In the genomic region with DNA sequence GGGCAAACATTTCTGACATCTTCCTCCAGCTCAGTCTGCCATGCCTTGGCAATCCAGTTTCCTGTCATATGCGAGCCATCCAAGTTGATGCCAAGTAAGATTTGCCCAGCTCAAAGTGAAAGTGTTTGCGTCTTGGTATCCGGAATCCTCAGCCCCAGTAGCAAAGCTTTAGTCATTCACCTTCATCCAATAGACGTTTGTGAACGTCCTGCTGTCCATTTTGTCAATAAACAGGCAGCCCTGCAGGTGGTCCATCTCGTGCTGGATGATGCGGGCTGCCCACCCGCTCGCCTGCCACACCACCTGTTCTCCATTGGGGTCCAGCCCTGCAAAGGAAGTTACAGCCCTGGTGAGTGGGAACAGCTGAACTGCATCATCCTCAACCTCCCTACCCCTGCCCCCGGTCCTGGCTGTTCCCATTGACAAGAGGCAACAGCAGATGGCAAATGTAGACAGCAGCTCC, we compare ENCODE assay signal across 9 cellular contexts. TPM values are rescaled to one million over a fixed set of nuclear protein-coding genes. Genes with fewer than 3 reads are reported as not detected.
DNase-seq lines count a peak whose midpoint lies in the region; ATAC-seq, FAIRE-seq and TF ChIP-seq lines count a peak whose summit lies in the region.
"Had no signal": no experiment of that assay in that cellular context is flagged by ENCODE, and none has a peak within 500 bp of the region (broad histone marks: within the 10 kb centered on the region; RNA-seq: fewer than 3 reads in every experiment).

No MANE protein-coding gene starts in this region.

- H3K27ac Mint-ChIP-seq in CD4-positive, alpha-beta memory T cell, result peak overlapping the region in 6 of 7 donors; percentile 37 to 90 (median 80)
- peak overlapping the region in 2 of 6 donors; percentile 39 to 53 for H3K27ac Mint-ChIP-seq in naive B cell

- H2AFZ ChIP-seq in Karpas-422 (ENCODE audit: low read length) (no peak overlapping the region), GM12878 (ENCODE audit: control insufficient read depth, low read depth, low read length) (no peak overlapping the region)

- intact Hi-C loops in CD4-positive, alpha-beta memory T cell (cut with micrococcal nuclease), result no loop called here
- intact Hi-C loops in GM12878 (cut with micrococcal nuclease; ENCODE audit: unreplicated experiment), result no loop called here

- no peak for TF ChIP-seq RAD21 in GM12878 (IDR thresholded peaks at IDR 0.05; ENCODE audit: insufficient read depth, low read depth, low read length)

- ATAC-seq in GM12878, result no peak
- ATAC-seq in naive B cell (ENCODE audit: low read depth in 2 of 2), result no peak
- no peak for ATAC-seq in GM21825 (IDR thresholded peaks at IDR 0.05; ENCODE audit: unreplicated experiment)

- TF ChIP-seq EP300 in GM12878 (IDR thresholded peaks at IDR 0.05; ENCODE audit: borderline replicate concordance in 1 of 2, control insufficient read depth in 1 of 2, low read depth in 2 of 2, low read length in 2 of 2), result no peak

- peaks cover 49% of the 10 kb centered on the region for H3K4me1 ChIP-seq in CD4-positive, alpha-beta memory T cell (ENCODE audit: insufficient read depth, low read length)
- H3K4me1 ChIP-seq in Karpas-422 (ENCODE audit: low read length) (peaks cover 45% of the 10 kb centered on the region), GM12878 (ENCODE audit: control insufficient read depth, insufficient read depth, low read length) (peaks cover 10% of the 10 kb centered on the region)

- no peaks in the 10 kb centered on the region for H3K9me2 ChIP-seq in Karpas-422 (replicated peaks; ENCODE audit: insufficient read depth, low read length)

- H3K27ac ChIP-seq in CD4-positive, alpha-beta memory T cell (ENCODE audit: low read depth, low read length), result no peak overlapping the region
- H3K27ac ChIP-seq in Karpas-422 (ENCODE audit: low read length) (no peak overlapping the region), GM12878 (ENCODE audit: control insufficient read depth, insufficient read depth) (0 out of 2 replicates have a peak overlapping the region, but pooled peaks have one; percentile 18)

- no peaks in the 10 kb centered on the region for H3K27me3 Mint-ChIP-seq in CD4-positive, alpha-beta memory T cell
- H3K27me3 Mint-ChIP-seq in naive B cell, result no peaks in the 10 kb centered on the region

- no peaks in the 10 kb centered on the region for H3K9me3 ChIP-seq in CD4-positive, alpha-beta memory T cell (ENCODE audit: control insufficient read depth in 1 of 2, low read length in 2 of 2)
- H3K9me3 ChIP-seq in Karpas-422 (ENCODE audit: low read length) (no peaks in the 10 kb centered on the region), GM12878 (replicated peaks; ENCODE audit: control insufficient read depth, insufficient read depth, low read length) (no peaks in the 10 kb centered on the region)
- H3K9me3 ChIP-seq: Peyer's patch had no signal

- no peaks in the 10 kb centered on the region for H3K9me3 Mint-ChIP-seq in CD4-positive, alpha-beta memory T cell
- H3K9me3 Mint-ChIP-seq in naive B cell, result no peaks in the 10 kb centered on the region

- POLR2A ChIA-PET in CD4-positive, alpha-beta memory T cell (lab: Charles Lee; ENCODE audit: partially characterized antibody), result interaction anchor here (1.0 to 6.3 kb wide), 8 partner anchors 10 to 200 kb away, joined by 3 to 116 read pairs (median 7); a partner anchor contains a TSS
- POLR2A ChIA-PET in GM12878 (lab: Charles Lee) (interaction anchor here (1.4 to 6.6 kb wide), 2 partner anchors 11 to 52 kb away, joined by 3 to 42 read pairs; a partner anchor contains a TSS), HEK293T (lab: Yijun Ruan, JAX) (interaction anchor here (1.0 to 1.7 kb wide), 5 partner anchors 10 to 19 kb away, joined by 3 to 5 read pairs (median 3); a partner anchor contains a TSS)

- RAD21 ChIA-PET in GM12878 (lab: Charles Lee; ENCODE audit: unreplicated experiment), result no interaction called here

- peak overlapping the region in 1 of 2 donors; percentile 73 for H3K4me3 ChIP-seq in CD4-positive, alpha-beta memory T cell (ENCODE audit: low read length in 2 of 2)
- H3K4me3 ChIP-seq in Karpas-422 (ENCODE audit: low read length) (peak overlapping the region; percentile 83), GM12878 (peak overlapping the region; percentile 89)

- TF ChIP-seq POLR2A in GM12878 (IDR thresholded peaks at IDR 0.05; ENCODE audit: low read depth, low read length), result no peak

- H3K36me3 Mint-ChIP-seq in CD4-positive, alpha-beta memory T cell, result peaks cover 5 to 37% of the 10 kb centered on the region in 2 donors
- no peaks in the 10 kb centered on the region for H3K36me3 Mint-ChIP-seq in naive B cell

- peaks cover 32% of the 10 kb centered on the region for H3K36me3 ChIP-seq in CD4-positive, alpha-beta memory T cell (ENCODE audit: insufficient read depth, low read length)
- H3K36me3 ChIP-seq in Karpas-422 (ENCODE audit: insufficient read depth, low read length) (peaks cover 17% of the 10 kb centered on the region; the same call in 1 of the 2 replicates), GM12878 (ENCODE audit: control insufficient read depth in 2 of 2, insufficient read depth in 2 of 2, low read length in 1 of 2) (peaks cover 13 to 29% of the 10 kb centered on the region in 2 experiments)

- H3K4me2 ChIP-seq in Karpas-422 (ENCODE audit: low read depth, low read length, poor library complexity, severe bottlenecking), result peak overlapping the region; percentile 85
- H3K4me2 ChIP-seq in GM12878 (ENCODE audit: control insufficient read depth, insufficient read depth), result peak overlapping the region; percentile 74

- SMC1A ChIA-PET in GM12878 (lab: Charles Lee; ENCODE audit: uncharacterized antibody, unreplicated experiment), result interaction anchor here (1.3 to 1.9 kb wide), 2 partner anchors 11 to 17 kb away, joined by 4 read pairs; no protein-coding TSS in a partner anchor

- in situ Hi-C loops in GM12878 (cut with MboI), result no loop called here

- no peak for TF ChIP-seq CTCF in GM12878 (IDR thresholded peaks at IDR 0.05 in 2 of 3, conservative IDR thresholded peaks at IDR 0.05 in 1 of 3; ENCODE audit: control insufficient read depth in 2 of 3, extremely low read depth in 1 of 3, insufficient read depth in 1 of 3, low read depth in 3 of 3, low read length in 3 of 3)

- CTCF ChIA-PET in CD4-positive, alpha-beta memory T cell (lab: Charles Lee; ENCODE audit: partially characterized antibody), result interaction anchor here (1.5 to 2.2 kb wide), 3 partner anchors 10 to 17 kb away, joined by 3 to 9 read pairs (median 6); a partner anchor contains a TSS
- CTCF ChIA-PET in GM12878 (lab: Yijun Ruan, JAX), result interaction anchor here (1.1 to 2.3 kb wide), 4 partner anchors 10 to 67 kb away, joined by 3 to 9 read pairs (median 7); a partner anchor contains a TSS
- CTCF ChIA-PET in HEK293T (lab: Yijun Ruan, JAX), result interaction anchor here (0.9 kb wide), 1 partner anchor 69 kb away, joined by 3 read pairs; no protein-coding TSS in a partner anchor

- under 1% methylated on average over 10 of the region's 10 CpGs for WGBS in GM12878 (ENCODE audit: insufficient coverage, insufficient replicate concordance, low lambda C conversion rate, missing lambda C conversion rate)

- H3K9ac ChIP-seq in Karpas-422 (ENCODE audit: low read length) (peak overlapping the region; percentile 94), GM12878 (ENCODE audit: control insufficient read depth, insufficient read depth, low read length) (peak overlapping the region; percentile 88)

- H3K27me3 ChIP-seq in CD4-positive, alpha-beta memory T cell (ENCODE audit: insufficient read depth, low read length), result no peaks in the 10 kb centered on the region
- no peaks in the 10 kb centered on the region for H3K27me3 ChIP-seq in Karpas-422 (ENCODE audit: low read length)
- no peaks in the 10 kb centered on the region for H3K27me3 ChIP-seq in GM12878 (replicated peaks in 1 of 2; ENCODE audit: control insufficient read depth in 2 of 2, insufficient read depth in 2 of 2, low read length in 1 of 2)
- H3K27me3 ChIP-seq: Peyer's patch had no signal

- BruUV-seq in GM12878 (replicated peaks; lab: Mats Ljungman, UMichigan), result no TSS peak

- H3K4me1 Mint-ChIP-seq in CD4-positive, alpha-beta memory T cell, result peaks cover 25 to 53% (median 39%) of the 10 kb centered on the region in 4 donors
- H3K4me1 Mint-ChIP-seq in naive B cell, result peaks cover 22 to 37% (median 29%) of the 10 kb centered on the region in 3 donors

- DNase-seq in CD4-positive, alpha-beta memory T cell, result no peak
- DNase-seq in Karpas-422, result peak; percentile 48
- no peak for DNase-seq in GM12878 (ENCODE audit: low read depth, low spot score)
- no peak for DNase-seq in naive B cell
- DNase-seq in NCI-H2171 treated with DMSO at 0.1 percent for 48 hours (lab: John Stamatoyannopoulos, UW), result no peak
- DNase-seq in HEK293T (ENCODE audit: extremely low spot score), result no peak
- no peak for DNase-seq in GM19240 (ENCODE audit: insufficient read length, low spot score)

- FAIRE-seq in GM12878 (lab: Jason Lieb, UNC), result no peak

- H4K20me1 ChIP-seq in Karpas-422 (ENCODE audit: insufficient read depth, low read depth, low read length) (peaks cover 42% of the 10 kb centered on the region), GM12878 (ENCODE audit: control insufficient read depth, insufficient read depth) (peaks cover 8% of the 10 kb centered on the region; the same call in 1 of the 2 replicates)

- peak overlapping the region; percentile 75 to 87 (median 80) for H3K4me3 Mint-ChIP-seq in CD4-positive, alpha-beta memory T cell
- H3K4me3 Mint-ChIP-seq in naive B cell, result peak overlapping the region; percentile 66 to 92 (median 80)

- H3K79me2 ChIP-seq in Karpas-422 (ENCODE audit: low read length) (peaks cover 74% of the 10 kb centered on the region), GM12878 (ENCODE audit: control insufficient read depth, insufficient read depth, low read length) (peaks cover 58% of the 10 kb centered on the region)

RNA-seq across cellular contexts. Expression of a gene that starts 1.5 kb away (rescaled TPM):
- total RNA-seq in CD4-positive, alpha-beta memory T cell, result 10 to 100 TPM; 11.8 TPM
- 10 to 100 TPM; 12.6 to 18.0 TPM for polyA plus RNA-seq in CD4-positive, alpha-beta memory T cell
- total RNA-seq in Karpas-422 (2014; rRNA removed; shearing (Covaris generic); ENCODE audit: low replicate concordance), result 13.5 and 53.9 TPM in 2 replicates
- total RNA-seq in GM12878 (2013; cell fraction: nucleolus; rRNA removed), result 9.9 and 10.2 TPM in 2 replicates
- total RNA-seq in GM12878 (2014; rRNA removed), result 32.5 and 42.0 TPM in 2 replicates
- 2.4 and 3.0 TPM in 2 replicates for total RNA-seq in GM12878 (2014; rRNA removed; fragmentation: Illumina TruSeq; extraction: Trizol)
- 25.8 and 28.7 TPM in 2 replicates for total RNA-seq in GM12878 (2021)
- polyA plus RNA-seq in GM12878 (2011; ENCODE audit: low read depth), result 5.3 TPM
- 1.4 and 4.6 TPM in 2 replicates for polyA plus RNA-seq in GM12878 (2011; rRNA removed)
- 8.8 and 15.5 TPM in 2 replicates for polyA plus RNA-seq in GM12878 (2011; cell fraction: cytosol; rRNA removed)
- polyA plus RNA-seq in GM12878 (2011; cell fraction: nucleus; rRNA removed), result 9.9 and 10.9 TPM in 2 replicates
- 8.2 and 10.7 TPM in 2 replicates for polyA plus RNA-seq in GM12878 (2012)
- 1.9 and 2.4 TPM in 2 replicates for polyA plus RNA-seq in GM12878 (2014; fragmentation: Illumina TruSeq; extraction: Trizol)
- under 1 TPM; 0.13 to 0.37 TPM for polyA plus RNA-seq in GM12878 (2014; fragmentation: Nextera tagmentation; extraction: Ambion mirVana)
- polyA plus RNA-seq in GM12878 (2014; rRNA removed), result 30.1 and 37.6 TPM in 2 replicates
- polyA plus RNA-seq in GM12878 (2016; fragmentation: Nextera tagmentation; extraction: Ambion mirVana), result 10 to 100 TPM; 38.5 to 44.1 TPM
- 3.1 and 4.0 TPM in 2 replicates for polyA minus RNA-seq in GM12878 (2011; rRNA and poly(A)+ RNA removed)
- polyA minus RNA-seq in GM12878 (2011; cell fraction: cytosol; rRNA and poly(A)+ RNA removed), result 1.1 and 5.7 TPM in 2 replicates
- 2.4 and 5.4 TPM in 2 replicates for polyA minus RNA-seq in GM12878 (2011; cell fraction: nucleus; rRNA and poly(A)+ RNA removed)
- polyA plus RNA-seq in naive B cell (ENCODE audit: low read depth in 6 of 6), result 10 to 100 TPM in 3 of 6 donors, 1 to 10 TPM in 3; 8.7 to 16.0 (median 11.1) TPM

RNA-seq across cellular contexts. Expression of a gene that starts 10.5 kb away (rescaled TPM):
- total RNA-seq in CD4-positive, alpha-beta memory T cell, result 10 to 100 TPM; 66.0 to 66.1 TPM
- polyA plus RNA-seq in CD4-positive, alpha-beta memory T cell, result 10 to 100 TPM; 31.3 to 34.1 TPM
- 43.6 and 49.2 TPM in 2 replicates for total RNA-seq in Karpas-422 (2014; rRNA removed; shearing (Covaris generic); ENCODE audit: low replicate concordance)
- total RNA-seq in GM12878 (2013; cell fraction: nucleolus; rRNA removed), result 59.5 and 67.1 TPM in 2 replicates
- total RNA-seq in GM12878 (2014; rRNA removed) (38.0 and 39.6 TPM in 2 replicates), GM12878 (2014; rRNA removed; fragmentation: Illumina TruSeq; extraction: Trizol) (18.1 and 19.1 TPM in 2 replicates), GM12878 (2021) (29.9 and 38.6 TPM in 2 replicates)
- 10.7 TPM for polyA plus RNA-seq in GM12878 (2011; ENCODE audit: low read depth)
- polyA plus RNA-seq in GM12878 (2011; rRNA removed) (12.4 and 20.3 TPM in 2 replicates), GM12878 (2014; fragmentation: Illumina TruSeq; extraction: Trizol) (13.1 and 17.5 TPM in 2 replicates), GM12878 (2014; fragmentation: Nextera tagmentation; extraction: Ambion mirVana) (1 to 10 TPM; 2.8 to 3.1 TPM), GM12878 (2014; rRNA removed) (25.1 and 27.2 TPM in 2 replicates), GM12878 (2016; fragmentation: Nextera tagmentation; extraction: Ambion mirVana) (10 to 100 TPM; 29.2 to 31.0 TPM), naive B cell (ENCODE audit: low read depth in 6 of 6) (10 to 100 TPM; 25.4 to 57.1 (median 34.3) TPM)
- polyA plus RNA-seq in GM12878 (2011; cell fraction: cytosol; rRNA removed), result 26.3 and 31.1 TPM in 2 replicates
- polyA plus RNA-seq in GM12878 (2011; cell fraction: nucleus; rRNA removed), result 24.1 and 27.5 TPM in 2 replicates
- polyA plus RNA-seq in GM12878 (2012), result 13.7 and 16.0 TPM in 2 replicates
- polyA minus RNA-seq in GM12878 (2011; rRNA and poly(A)+ RNA removed), result 35.3 and 52.3 TPM in 2 replicates
- polyA minus RNA-seq in GM12878 (2011; cell fraction: cytosol; rRNA and poly(A)+ RNA removed), result 15.2 and 16.5 TPM in 2 replicates
- 29.6 and 47.5 TPM in 2 replicates for polyA minus RNA-seq in GM12878 (2011; cell fraction: nucleus; rRNA and poly(A)+ RNA removed)

RNA-seq across cellular contexts. Expression of a gene that starts 10.7 kb away (rescaled TPM):
- total RNA-seq in CD4-positive, alpha-beta memory T cell, result 10 to 100 TPM; 30.9 to 31.9 TPM
- polyA plus RNA-seq in CD4-positive, alpha-beta memory T cell, result 10 to 100 TPM; 23.4 to 24.4 TPM
- 21.8 and 24.4 TPM in 2 replicates for total RNA-seq in Karpas-422 (2014; rRNA removed; shearing (Covaris generic); ENCODE audit: low replicate concordance)
- total RNA-seq in GM12878 (2013; cell fraction: nucleolus; rRNA removed), result 21.6 and 24.4 TPM in 2 replicates
- total RNA-seq in GM12878 (2014; rRNA removed), result 35.5 and 43.2 TPM in 2 replicates
- total RNA-seq in GM12878 (2014; rRNA removed; fragmentation: Illumina TruSeq; extraction: Trizol), result 54.1 and 58.9 TPM in 2 replicates
- total RNA-seq in GM12878 (2021), result 38.5 and 39.1 TPM in 2 replicates
- polyA plus RNA-seq in GM12878 (2011; ENCODE audit: low read depth), result 23.3 TPM
- polyA plus RNA-seq in GM12878 (2011; rRNA removed), result 18.8 and 20.7 TPM in 2 replicates
- polyA plus RNA-seq in GM12878 (2011; cell fraction: cytosol; rRNA removed), result 12.9 and 16.9 TPM in 2 replicates
- polyA plus RNA-seq in GM12878 (2011; cell fraction: nucleus; rRNA removed), result 7.0 and 9.8 TPM in 2 replicates
- polyA plus RNA-seq in GM12878 (2012), result 22.9 and 28.6 TPM in 2 replicates
- polyA plus RNA-seq in GM12878 (2014; fragmentation: Illumina TruSeq; extraction: Trizol), result 57.7 and 68.6 TPM in 2 replicates
- polyA plus RNA-seq in GM12878 (2014; fragmentation: Nextera tagmentation; extraction: Ambion mirVana), result 10 to 100 TPM; 57.8 to 62.9 TPM
- polyA plus RNA-seq in GM12878 (2014; rRNA removed), result 35.5 and 38.6 TPM in 2 replicates
- 10 to 100 TPM; 56.6 to 56.7 TPM for polyA plus RNA-seq in GM12878 (2016; fragmentation: Nextera tagmentation; extraction: Ambion mirVana)
- 18.5 and 18.8 TPM in 2 replicates for polyA minus RNA-seq in GM12878 (2011; rRNA and poly(A)+ RNA removed)
- 7.5 and 7.9 TPM in 2 replicates for polyA minus RNA-seq in GM12878 (2011; cell fraction: cytosol; rRNA and poly(A)+ RNA removed)
- 9.7 and 11.0 TPM in 2 replicates for polyA minus RNA-seq in GM12878 (2011; cell fraction: nucleus; rRNA and poly(A)+ RNA removed)
- polyA plus RNA-seq in naive B cell (ENCODE audit: low read depth in 6 of 6), result 10 to 100 TPM; 21.0 to 30.4 (median 23.7) TPM

RNA-seq across cellular contexts. Expression of a gene that starts 17.7 kb away (rescaled TPM):
- 10 to 100 TPM; 46.7 to 48.3 TPM for total RNA-seq in CD4-positive, alpha-beta memory T cell
- polyA plus RNA-seq in CD4-positive, alpha-beta memory T cell, result 10 to 100 TPM; 27.2 to 41.2 TPM
- total RNA-seq in Karpas-422 (2014; rRNA removed; shearing (Covaris generic); ENCODE audit: low replicate concordance), result 18.3 and 32.2 TPM in 2 replicates
- 26.1 and 29.7 TPM in 2 replicates for total RNA-seq in GM12878 (2013; cell fraction: nucleolus; rRNA removed)
- total RNA-seq in GM12878 (2014; rRNA removed) (21.4 and 22.5 TPM in 2 replicates), GM12878 (2014; rRNA removed; fragmentation: Illumina TruSeq; extraction: Trizol) (16.1 and 17.2 TPM in 2 replicates), GM12878 (2021) (21.4 and 22.2 TPM in 2 replicates)
- 16.3 TPM for polyA plus RNA-seq in GM12878 (2011; ENCODE audit: low read depth)
- polyA plus RNA-seq in GM12878 (2011; rRNA removed) (5.7 and 8.7 TPM in 2 replicates), GM12878 (2014; fragmentation: Illumina TruSeq; extraction: Trizol) (13.8 and 22.2 TPM in 2 replicates), GM12878 (2014; fragmentation: Nextera tagmentation; extraction: Ambion mirVana) (1 to 10 TPM; 5.2 to 8.7 TPM), GM12878 (2014; rRNA removed) (20.3 and 24.0 TPM in 2 replicates), GM12878 (2016; fragmentation: Nextera tagmentation; extraction: Ambion mirVana) (10 to 100 TPM; 34.6 to 36.3 TPM), naive B cell (ENCODE audit: low read depth in 6 of 6) (10 to 100 TPM; 22.2 to 35.1 (median 27.8) TPM)
- 13.2 and 13.9 TPM in 2 replicates for polyA plus RNA-seq in GM12878 (2011; cell fraction: cytosol; rRNA removed)
- polyA plus RNA-seq in GM12878 (2011; cell fraction: nucleus; rRNA removed), result 19.0 and 24.1 TPM in 2 replicates
- 23.7 and 31.4 TPM in 2 replicates for polyA plus RNA-seq in GM12878 (2012)
- 8.6 and 16.8 TPM in 2 replicates for polyA minus RNA-seq in GM12878 (2011; rRNA and poly(A)+ RNA removed)
- polyA minus RNA-seq in GM12878 (2011; cell fraction: cytosol; rRNA and poly(A)+ RNA removed), result 6.9 and 12.4 TPM in 2 replicates
- 9.6 and 11.8 TPM in 2 replicates for polyA minus RNA-seq in GM12878 (2011; cell fraction: nucleus; rRNA and poly(A)+ RNA removed)

RNA-seq across cellular contexts. Expression of a gene that starts 22.7 kb away (rescaled TPM):
- 1 to 10 TPM; 2.5 to 5.4 TPM for total RNA-seq in CD4-positive, alpha-beta memory T cell
- under 1 TPM in 1 of 2 donors, not detected in 1; 0.30 TPM for polyA plus RNA-seq in CD4-positive, alpha-beta memory T cell
- total RNA-seq in Karpas-422 (2014; rRNA removed; shearing (Covaris generic); ENCODE audit: low replicate concordance), result 1.8 TPM in 1 of 2 replicates, not detected in the other
- 1.5 TPM in 2 replicates for total RNA-seq in GM12878 (2013; cell fraction: nucleolus; rRNA removed)
- 0.27 and 0.40 TPM in 2 replicates for total RNA-seq in GM12878 (2014; rRNA removed)
- total RNA-seq in GM12878 (2014; rRNA removed; fragmentation: Illumina TruSeq; extraction: Trizol), result 0.37 and 1.1 TPM in 2 replicates
- total RNA-seq in GM12878 (2021), result 0.48 and 1.7 TPM in 2 replicates
- 1.0 TPM for polyA plus RNA-seq in GM12878 (2011; ENCODE audit: low read depth)
- 0.30 and 0.36 TPM in 2 replicates for polyA plus RNA-seq in GM12878 (2011; rRNA removed)
- polyA plus RNA-seq in GM12878 (2011; cell fraction: cytosol; rRNA removed), result 0.12 and 0.18 TPM in 2 replicates
- polyA plus RNA-seq in GM12878 (2011; cell fraction: nucleus; rRNA removed), result 0.47 and 0.70 TPM in 2 replicates
- 0.69 and 1.4 TPM in 2 replicates for polyA plus RNA-seq in GM12878 (2012)
- 0.78 and 1.4 TPM in 2 replicates for polyA plus RNA-seq in GM12878 (2014; fragmentation: Illumina TruSeq; extraction: Trizol)
- under 1 TPM; 0.40 to 0.80 TPM for polyA plus RNA-seq in GM12878 (2014; fragmentation: Nextera tagmentation; extraction: Ambion mirVana)
- 0.27 and 0.52 TPM in 2 replicates for polyA plus RNA-seq in GM12878 (2014; rRNA removed)
- polyA plus RNA-seq in GM12878 (2016; fragmentation: Nextera tagmentation; extraction: Ambion mirVana), result under 1 TPM; 0.78 to 0.83 TPM
- not detected in 2 replicates for polyA minus RNA-seq in GM12878 (2011; rRNA and poly(A)+ RNA removed)
- polyA minus RNA-seq in GM12878 (2011; cell fraction: cytosol; rRNA and poly(A)+ RNA removed), result not detected in 2 replicates
- polyA minus RNA-seq in GM12878 (2011; cell fraction: nucleus; rRNA and poly(A)+ RNA removed), result not detected in 2 replicates
- polyA plus RNA-seq in naive B cell (ENCODE audit: low read depth in 6 of 6), result under 1 TPM in 1 of 6 donors, not detected in 5; 0.44 TPM
